ENCODE assay signal across 15 cellular contexts in genomic region chr2:150339282-150339681, GRCh38.
"Had no signal": no experiment of that assay in that cellular context is flagged by ENCODE, and none has a peak within 500 bp of the region (broad histone marks: within the 10 kb centered on the region; RNA-seq: fewer than 3 reads in every experiment).

No MANE protein-coding gene starts in this region.

- H3K9me3 ChIP-seq: heart right ventricle, left ventricle myocardium inferior had no signal

- H3K4me3 Mint-ChIP-seq: activated B cell treated with CpG ODN at 0.5 μM for 24 hours; activated CD4-positive, alpha-beta memory T cell treated with anti-CD3 and anti-CD28 coated beads for 36 hours; activated CD8-positive, alpha-beta memory T cell treated with anti-CD3 and anti-CD28 coated beads, Interleukin-2, amount 10 ng/mL, durations not matched to agents 7 days and 5 days; activated naive CD8-positive, alpha-beta T cell treated with anti-CD3 and anti-CD28 coated beads for 36 hours; naive thymus-derived CD4-positive, alpha-beta T cell; stimulated activated naive B cell treated with anti-CD40 and anti-IgM and Interleukin-4, amounts not matched to agents 10 μg/mL and 1 μg/mL and 100 μg/mL, for 72 hours; T-cell had no signal

- H3K27me3 ChIP-seq: brain microvascular endothelial cell, heart right ventricle had no signal

- DNase-seq: activated B cell treated with CpG ODN at 0.5 μM for 24 hours; activated CD4-positive, alpha-beta memory T cell treated with anti-CD3 and anti-CD28 coated beads for 36 hours; activated CD4-positive, alpha-beta T cell treated with anti-CD3 and anti-CD28 coated beads for 4 hours; activated CD8-positive, alpha-beta memory T cell treated with anti-CD3 and anti-CD28 coated beads, Interleukin-2, amount 10 ng/mL, durations not matched to agents 7 days and 5 days; activated naive CD8-positive, alpha-beta T cell treated with anti-CD3 and anti-CD28 coated beads for 36 hours; brain microvascular endothelial cell; dermis blood vessel endothelial cell; effector memory CD4-positive, alpha-beta T cell; heart right ventricle; kidney glomerular epithelial cell; left ventricle myocardium inferior; naive thymus-derived CD4-positive, alpha-beta T cell; stimulated activated naive B cell treated with anti-CD40 and anti-IgM and Interleukin-4, amounts not matched to agents 10 μg/mL and 1 μg/mL and 100 μg/mL, for 72 hours; T-cell had no signal

- H3K27ac Mint-ChIP-seq: activated B cell treated with CpG ODN at 0.5 μM for 24 hours; activated CD4-positive, alpha-beta memory T cell treated with anti-CD3 and anti-CD28 coated beads for 36 hours; activated CD8-positive, alpha-beta memory T cell treated with anti-CD3 and anti-CD28 coated beads, Interleukin-2, amount 10 ng/mL, durations not matched to agents 7 days and 5 days; activated naive CD8-positive, alpha-beta T cell treated with anti-CD3 and anti-CD28 coated beads for 36 hours; naive thymus-derived CD4-positive, alpha-beta T cell; stimulated activated naive B cell treated with anti-CD40 and anti-IgM and Interleukin-4, amounts not matched to agents 10 μg/mL and 1 μg/mL and 100 μg/mL, for 72 hours; T-cell had no signal

- H3K27ac ChIP-seq: brain microvascular endothelial cell, heart right ventricle, parathyroid adenoma had no signal

- H3K36me3 Mint-ChIP-seq: activated CD4-positive, alpha-beta memory T cell treated with anti-CD3 and anti-CD28 coated beads for 36 hours; activated CD8-positive, alpha-beta memory T cell treated with anti-CD3 and anti-CD28 coated beads, Interleukin-2, amount 10 ng/mL, durations not matched to agents 7 days and 5 days; activated naive CD8-positive, alpha-beta T cell treated with anti-CD3 and anti-CD28 coated beads for 36 hours; naive thymus-derived CD4-positive, alpha-beta T cell; stimulated activated naive B cell treated with anti-CD40 and anti-IgM and Interleukin-4, amounts not matched to agents 10 μg/mL and 1 μg/mL and 100 μg/mL, for 72 hours; T-cell had no signal

- H3K4me1 Mint-ChIP-seq: activated B cell treated with CpG ODN at 0.5 μM for 24 hours; activated CD8-positive, alpha-beta memory T cell treated with anti-CD3 and anti-CD28 coated beads, Interleukin-2, amount 10 ng/mL, durations not matched to agents 7 days and 5 days; activated naive CD8-positive, alpha-beta T cell treated with anti-CD3 and anti-CD28 coated beads for 36 hours; naive thymus-derived CD4-positive, alpha-beta T cell; stimulated activated naive B cell treated with anti-CD40 and anti-IgM and Interleukin-4, amounts not matched to agents 10 μg/mL and 1 μg/mL and 100 μg/mL, for 72 hours; T-cell had no signal

- H3K36me3 ChIP-seq: brain microvascular endothelial cell, heart right ventricle, left ventricle myocardium inferior had no signal

- H3K27me3 Mint-ChIP-seq: activated B cell treated with CpG ODN at 0.5 μM for 24 hours; activated CD4-positive, alpha-beta memory T cell treated with anti-CD3 and anti-CD28 coated beads for 36 hours; activated CD8-positive, alpha-beta memory T cell treated with anti-CD3 and anti-CD28 coated beads, Interleukin-2, amount 10 ng/mL, durations not matched to agents 7 days and 5 days; activated naive CD8-positive, alpha-beta T cell treated with anti-CD3 and anti-CD28 coated beads for 36 hours; naive thymus-derived CD4-positive, alpha-beta T cell; stimulated activated naive B cell treated with anti-CD40 and anti-IgM and Interleukin-4, amounts not matched to agents 10 μg/mL and 1 μg/mL and 100 μg/mL, for 72 hours; T-cell had no signal

- H3K4me1 ChIP-seq: heart right ventricle, left ventricle myocardium inferior, parathyroid adenoma had no signal

- H3K4me3 ChIP-seq: heart right ventricle, left ventricle myocardium inferior had no signal

- H3K9me3 Mint-ChIP-seq: activated B cell treated with CpG ODN at 0.5 μM for 24 hours; activated naive CD8-positive, alpha-beta T cell treated with anti-CD3 and anti-CD28 coated beads for 36 hours had no signal
